In the genomic region with DNA sequence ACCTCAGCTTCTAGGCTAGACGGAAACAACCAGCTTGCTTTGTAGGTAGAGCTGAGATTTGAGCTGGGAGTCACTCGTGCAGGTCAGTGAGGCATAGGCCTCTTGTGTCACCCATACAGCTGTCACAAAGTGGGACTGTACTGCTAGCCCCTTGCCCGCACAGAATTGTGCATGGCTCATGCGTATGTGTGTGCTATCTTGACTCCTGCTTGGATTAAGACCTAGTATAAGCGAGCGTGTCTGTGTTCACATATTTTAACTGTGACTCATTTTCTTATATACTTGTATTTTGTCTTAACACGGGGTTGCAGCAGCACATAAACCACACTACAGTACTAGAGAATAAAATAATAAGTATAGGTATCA, we compare ENCODE assay signal across 11 cellular contexts. TPM values are rescaled to one million over a fixed set of nuclear protein-coding genes. Genes with fewer than 3 reads are reported as not detected.
DNase-seq lines count a peak whose midpoint lies in the region; ATAC-seq and TF ChIP-seq lines count a peak whose summit lies in the region.
"Had no signal": no experiment of that assay in that cellular context is flagged by ENCODE, and none has a peak within 500 bp of the region (broad histone marks: within the 10 kb centered on the region; RNA-seq: fewer than 3 reads in every experiment).

No MANE protein-coding gene starts in this region.

- H3K36me3 ChIP-seq in esophagus squamous epithelium, result peaks cover 9 to 86% (median 19%) of the 10 kb centered on the region in 3 donors
- H3K36me3 ChIP-seq in osteoblast (ENCODE audit: insufficient read depth, low read length), result peaks cover 71% of the 10 kb centered on the region
- H3K36me3 ChIP-seq in prostate gland, result no peaks in the 10 kb centered on the region
- peaks cover 22% of the 10 kb centered on the region for H3K36me3 ChIP-seq in H7 (replicated peaks; ENCODE audit: control insufficient read depth, insufficient read depth, low read length)

- TF ChIP-seq CTCF in AG09309 (IDR thresholded peaks at IDR 0.05; ENCODE audit: control insufficient read depth, insufficient read depth, low read depth, low read length, missing control alignments) (no peak), esophagus squamous epithelium (IDR thresholded peaks at IDR 0.05) (no peak), osteoblast (IDR thresholded peaks at IDR 0.05; ENCODE audit: extremely low read depth, low read depth, low read length) (no peak), prostate gland (IDR thresholded peaks at IDR 0.05) (no peak)

- H3K4me1 ChIP-seq in esophagus squamous epithelium (peaks cover 14 to 44% (median 15%) of the 10 kb centered on the region in 3 donors), osteoblast (ENCODE audit: insufficient read depth, low read length) (peaks cover 24% of the 10 kb centered on the region), prostate gland (replicated peaks) (peaks cover 7% of the 10 kb centered on the region)

- TF ChIP-seq POLR2A in esophagus squamous epithelium (IDR thresholded peaks at IDR 0.05) (no peak), prostate gland (IDR thresholded peaks at IDR 0.05) (no peak)

- peaks cover 15% of the 10 kb centered on the region for H3K79me2 ChIP-seq in osteoblast (ENCODE audit: insufficient read depth, low read length)
- H3K79me2 ChIP-seq: parathyroid adenoma had no signal

- no peak overlapping the region for H2AFZ ChIP-seq in osteoblast (ENCODE audit: low read length)
- H2AFZ ChIP-seq: parathyroid adenoma had no signal

- peaks cover 32% of the 10 kb centered on the region for H4K20me1 ChIP-seq in osteoblast (ENCODE audit: insufficient read depth, low read length)

- no peaks in the 10 kb centered on the region for H3K27me3 ChIP-seq in esophagus squamous epithelium
- H3K27me3 ChIP-seq in osteoblast (ENCODE audit: insufficient read depth, low read length), result no peaks in the 10 kb centered on the region
- no peaks in the 10 kb centered on the region for H3K27me3 ChIP-seq in prostate gland (replicated peaks; ENCODE audit: insufficient read depth)
- H3K27me3 ChIP-seq in H7 (ENCODE audit: control insufficient read depth, insufficient read depth, low read length), result no peaks in the 10 kb centered on the region

- H3K9me3 ChIP-seq in esophagus squamous epithelium, result no peaks in the 10 kb centered on the region
- H3K9me3 ChIP-seq in osteoblast (ENCODE audit: low read depth, low read length), result no peaks in the 10 kb centered on the region
- no peaks in the 10 kb centered on the region for H3K9me3 ChIP-seq in prostate gland

- intact Hi-C loops in esophagus squamous epithelium (cut with DNase I), result loop anchor here (10.0 kb wide), 1 partner anchor 48 kb away; no protein-coding TSS in a partner anchor
- intact Hi-C loops in prostate gland (cut with DNase I), result no loop called here

- H3K4me3 ChIP-seq in AG09309 (ENCODE audit: control insufficient read depth, low read depth, low read length) (no peak overlapping the region), esophagus squamous epithelium (no peak overlapping the region), osteoblast (ENCODE audit: insufficient read depth, low read length) (no peak overlapping the region), prostate gland (no peak overlapping the region), H7 (ENCODE audit: insufficient read depth, low read depth, low read length) (no peak overlapping the region)

- ATAC-seq in HG03457 (IDR thresholded peaks at IDR 0.05; ENCODE audit: unreplicated experiment), result no peak

- 16 to 23% methylated on average over 6 of the region's 7 CpGs for WGBS in esophagus squamous epithelium, 2 donors
- 69% methylated on average over 7 of the region's 7 CpGs for WGBS in prostate gland

- peak overlapping the region; percentile 26 for H3K4me2 ChIP-seq in osteoblast (ENCODE audit: insufficient read depth, low read length)

- DNase-seq in AG09309 (ENCODE audit: low read depth) (peak; percentile 43), RPMI7951 (ENCODE audit: low read depth) (peak; percentile 30), esophagus squamous epithelium (lab: John Stamatoyannopoulos, UW) (no peak), osteoblast (ENCODE audit: insufficient read length, low spot score, missing footprints) (peak; percentile 90), NCI-H524 treated with DMSO at 0.1 percent for 48 hours (lab: John Stamatoyannopoulos, UW) (no peak), prostate gland (ENCODE audit: low spot score) (no peak), H7 (no peak)
- DNase-seq: activated CD8-positive, alpha-beta memory T cell treated with anti-CD3 and anti-CD28 coated beads, Interleukin-2, amount 50 U/mL, for 4 hours; NCI-H1092 treated with DMSO at 0.1 percent for 48 hours had no signal

- H3K27ac ChIP-seq in esophagus squamous epithelium (peak overlapping the region; percentile 49 to 63 (median 50)), osteoblast (ENCODE audit: low read depth, low read length) (peak overlapping the region; percentile 52), prostate gland (no peak overlapping the region)

RNA-seq across cellular contexts. Expression of a gene that starts 20.1 kb away (rescaled TPM):
- 5.2 and 5.6 TPM in 2 replicates for total RNA-seq in RPMI7951 (2014; rRNA removed; shearing (Covaris generic))
- total RNA-seq in esophagus squamous epithelium (10 to 100 TPM in 2 of 4 donors, 1 to 10 TPM in 2; 3.9 to 17.4 (median 8.6) TPM), osteoblast (13.6 and 14.5 TPM in 2 replicates), prostate gland (10 to 100 TPM; 15.3 to 28.8 TPM)
- total RNA-seq in H7 (2014; rRNA removed; shearing (Covaris generic)), result 10.3 and 15.1 TPM in 2 replicates

RNA-seq across cellular contexts. Expression of a gene that starts 53.6 kb away (rescaled TPM):
- total RNA-seq in RPMI7951 (2014; rRNA removed; shearing (Covaris generic)), result 132 and 168 TPM in 2 replicates
- 100 to 1,000 TPM in 1 of 4 donors, 10 to 100 TPM in 3; 72.6 to 101 (median 78.3) TPM for total RNA-seq in esophagus squamous epithelium
- 72.7 and 78.1 TPM in 2 replicates for total RNA-seq in osteoblast
- 10 to 100 TPM; 50.3 to 67.6 TPM for total RNA-seq in prostate gland
- 73.7 and 76.9 TPM in 2 replicates for total RNA-seq in H7 (2014; rRNA removed; shearing (Covaris generic))

Comparison
In these comparisons a context has a peak if more than half of its experiments do, and no peak if none do; other contexts are left out.
1. DNase-seq: peak in AG09309 (single experiment), RPMI7951 (single experiment) and osteoblast (single experiment); none in esophagus squamous epithelium (single experiment), NCI-H524 treated with DMSO at 0.1 percent for 48 hours (single experiment), prostate gland (single experiment) and H7 (single experiment).
2. H3K27ac ChIP-seq: peak in esophagus squamous epithelium (4 of 4) and osteoblast (single experiment); none in prostate gland (0 of 2).